34 cellular contexts compared by ENCODE assay signal in the genomic region with DNA sequence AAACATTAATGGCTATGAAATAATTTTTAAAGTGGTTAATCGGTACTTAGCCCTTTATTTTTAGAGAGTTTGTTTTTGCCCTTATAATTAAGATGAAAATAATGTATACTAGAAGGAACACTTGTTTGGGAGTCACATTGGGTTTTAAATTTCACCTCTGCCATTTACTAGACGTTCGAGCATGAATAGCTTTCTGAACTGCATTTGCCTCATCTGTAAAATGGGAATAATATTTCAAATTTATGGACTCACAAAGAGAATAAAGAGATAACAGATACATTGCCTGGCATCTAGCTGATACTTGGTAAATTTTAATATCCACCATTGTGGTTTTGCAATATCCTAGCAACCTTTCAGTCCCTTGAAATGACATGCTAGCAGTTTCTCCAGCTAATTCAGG.
"Had no signal": no experiment of that assay in that cellular context is flagged by ENCODE, and none has a peak within 500 bp of the region (broad histone marks: within the 10 kb centered on the region; RNA-seq: fewer than 3 reads in every experiment).

No MANE protein-coding gene starts in this region.

- H3K27me3 ChIP-seq: adrenal gland, body of pancreas, colonic mucosa, dorsolateral prefrontal cortex, heart left ventricle had no signal

- H3K4me1 ChIP-seq: colonic mucosa had no signal

- DNase-seq: activated B cell treated with CpG ODN at 0.5 μM for 24 hours; activated CD4-positive, alpha-beta T cell treated with anti-CD3 and anti-CD28 coated beads for 48 hours; activated CD4-positive, alpha-beta T cell treated with anti-CD3 and anti-CD28 coated beads, Interleukin-2, amount 50 U/mL, for 1 hour; activated CD4-positive, alpha-beta T cell treated with anti-CD3 and anti-CD28 coated beads, Interleukin-2, amount 50 U/mL, for 48 hours; activated CD8-positive, alpha-beta memory T cell treated with anti-CD3 and anti-CD28 coated beads for 24 hours; activated CD8-positive, alpha-beta T cell treated with anti-CD3 and anti-CD28 coated beads for 36 hours; activated effector memory CD4-positive, alpha-beta T cell treated with Interleukin-2 at 50 U/mL for 16 hours; activated gamma-delta T cell treated with Interleukin-2 at 50 U/mL for 16 hours; activated naive CD4-positive, alpha-beta T cell treated with anti-CD3 and anti-CD28 coated beads for 36 hours; activated naive CD8-positive, alpha-beta T cell treated with anti-CD3 and anti-CD28 coated beads for 36 hours; activated naive CD8-positive, alpha-beta T cell treated with anti-CD3 and anti-CD28 coated beads, Interleukin-2, amount 50 U/mL, for 24 hours; activated T-cell treated with anti-CD3 and anti-CD28 coated beads, Interleukin-2, amount 50 U/mL, for 4 hours; adrenal gland; amygdala; aorta; body of pancreas; caudate nucleus; cerebellar nuclear complex; colonic mucosa; dorsolateral prefrontal cortex; effector memory CD4-positive, alpha-beta T cell; endodermal cell; foreskin fibroblast; glutamatergic neuron; heart left ventricle; T-helper 17 cell; T1000; WERI-Rb-1 had no signal

- H3K9me3 ChIP-seq: adrenal gland, body of pancreas, colonic mucosa, heart left ventricle had no signal

- H3K27ac Mint-ChIP-seq: activated B cell treated with CpG ODN at 0.5 μM for 24 hours; activated CD8-positive, alpha-beta T cell treated with anti-CD3 and anti-CD28 coated beads for 36 hours; activated naive CD4-positive, alpha-beta T cell treated with anti-CD3 and anti-CD28 coated beads for 36 hours; activated naive CD8-positive, alpha-beta T cell treated with anti-CD3 and anti-CD28 coated beads for 36 hours; activated naive CD8-positive, alpha-beta T cell treated with anti-CD3 and anti-CD28 coated beads, Interleukin-2, amount 50 U/mL, for 24 hours; activated T-helper 17 cell treated with anti-CD3 and anti-CD28 coated beads, Interleukin-2, amount 50 U/mL, for 72 hours; dendritic cell treated with granulocyte-macrophage colony-stimulating factor and Interleukin-4, amounts not matched to agents 40 ng/mL and 50 ng/mL, for 4 days; T-helper 2 cell treated with Interferon-gamma antibody and Interleukin-4, amounts not matched to agents 5 μg/mL and 100 μg/mL, for 36 hours had no signal

- H3K27ac ChIP-seq: adrenal gland, body of pancreas, colonic mucosa, WERI-Rb-1 had no signal

- H3K4me3 ChIP-seq: adrenal gland, body of pancreas, colonic mucosa, dorsolateral prefrontal cortex, heart left ventricle had no signal

- H3K9me3 Mint-ChIP-seq: activated B cell treated with CpG ODN at 0.5 μM for 24 hours; activated CD8-positive, alpha-beta T cell treated with anti-CD3 and anti-CD28 coated beads for 36 hours; activated naive CD4-positive, alpha-beta T cell treated with anti-CD3 and anti-CD28 coated beads for 36 hours; activated naive CD4-positive, alpha-beta T cell treated with anti-CD3 and anti-CD28 coated beads, Interleukin-2, amount 50 U/mL, for 24 hours; activated naive CD8-positive, alpha-beta T cell treated with anti-CD3 and anti-CD28 coated beads for 36 hours; activated naive CD8-positive, alpha-beta T cell treated with anti-CD3 and anti-CD28 coated beads, Interleukin-2, amount 50 U/mL, for 24 hours; activated T-cell treated with anti-CD3 and anti-CD28 coated beads, Interleukin-2, amount 50 U/mL, for 4 hours; activated T-helper 17 cell treated with anti-CD3 and anti-CD28 coated beads, Interleukin-2, amount 50 U/mL, for 72 hours; dendritic cell treated with granulocyte-macrophage colony-stimulating factor and Interleukin-4, amounts not matched to agents 40 ng/mL and 50 ng/mL, for 4 days; endodermal cell; T-helper 2 cell treated with Interferon-gamma antibody and Interleukin-4, amounts not matched to agents 5 μg/mL and 100 μg/mL, for 36 hours had no signal

- H3K4me1 Mint-ChIP-seq: endodermal cell had no signal

- H3K4me3 Mint-ChIP-seq: activated B cell treated with CpG ODN at 0.5 μM for 24 hours; activated CD8-positive, alpha-beta T cell treated with anti-CD3 and anti-CD28 coated beads for 36 hours; activated naive CD4-positive, alpha-beta T cell treated with anti-CD3 and anti-CD28 coated beads for 36 hours; activated naive CD4-positive, alpha-beta T cell treated with anti-CD3 and anti-CD28 coated beads, Interleukin-2, amount 50 U/mL, for 24 hours; activated naive CD8-positive, alpha-beta T cell treated with anti-CD3 and anti-CD28 coated beads for 36 hours; activated naive CD8-positive, alpha-beta T cell treated with anti-CD3 and anti-CD28 coated beads, Interleukin-2, amount 50 U/mL, for 24 hours; activated T-cell treated with anti-CD3 and anti-CD28 coated beads, Interleukin-2, amount 50 U/mL, for 4 hours; activated T-helper 17 cell treated with anti-CD3 and anti-CD28 coated beads, Interleukin-2, amount 50 U/mL, for 72 hours; dendritic cell treated with granulocyte-macrophage colony-stimulating factor and Interleukin-4, amounts not matched to agents 40 ng/mL and 50 ng/mL, for 4 days; endodermal cell; T-helper 17 cell; T-helper 2 cell treated with Interferon-gamma antibody and Interleukin-4, amounts not matched to agents 5 μg/mL and 100 μg/mL, for 36 hours had no signal

- H3K36me3 ChIP-seq: colonic mucosa had no signal

- H3K27me3 Mint-ChIP-seq: activated B cell treated with CpG ODN at 0.5 μM for 24 hours; activated CD8-positive, alpha-beta T cell treated with anti-CD3 and anti-CD28 coated beads for 36 hours; activated naive CD4-positive, alpha-beta T cell treated with anti-CD3 and anti-CD28 coated beads, Interleukin-2, amount 50 U/mL, for 24 hours; activated naive CD8-positive, alpha-beta T cell treated with anti-CD3 and anti-CD28 coated beads for 36 hours; activated naive CD8-positive, alpha-beta T cell treated with anti-CD3 and anti-CD28 coated beads, Interleukin-2, amount 50 U/mL, for 24 hours; activated T-helper 17 cell treated with anti-CD3 and anti-CD28 coated beads, Interleukin-2, amount 50 U/mL, for 72 hours; dendritic cell treated with granulocyte-macrophage colony-stimulating factor and Interleukin-4, amounts not matched to agents 40 ng/mL and 50 ng/mL, for 4 days; T-helper 17 cell had no signal

- ATAC-seq: activated CD4-positive, CD25-positive, alpha-beta regulatory T cell treated with anti-CD3 and anti-CD28 coated beads, Interleukin-2, amount 50 U/mL, for 24 hours; activated CD8-positive, alpha-beta T cell treated with anti-CD3 and anti-CD28 coated beads for 36 hours; activated naive CD8-positive, alpha-beta T cell treated with anti-CD3 and anti-CD28 coated beads, Interleukin-2, amount 50 U/mL, for 24 hours; activated T-cell treated with anti-CD3 and anti-CD28 coated beads, Interleukin-2, amount 50 U/mL, for 4 hours; activated T-helper 17 cell treated with anti-CD3 and anti-CD28 coated beads, Interleukin-2, amount 50 U/mL, for 72 hours; body of pancreas; esophagus mucosa; heart left ventricle; T-helper 17 cell had no signal
